ENCODE assay signal across 10 cellular contexts in the genomic region with DNA sequence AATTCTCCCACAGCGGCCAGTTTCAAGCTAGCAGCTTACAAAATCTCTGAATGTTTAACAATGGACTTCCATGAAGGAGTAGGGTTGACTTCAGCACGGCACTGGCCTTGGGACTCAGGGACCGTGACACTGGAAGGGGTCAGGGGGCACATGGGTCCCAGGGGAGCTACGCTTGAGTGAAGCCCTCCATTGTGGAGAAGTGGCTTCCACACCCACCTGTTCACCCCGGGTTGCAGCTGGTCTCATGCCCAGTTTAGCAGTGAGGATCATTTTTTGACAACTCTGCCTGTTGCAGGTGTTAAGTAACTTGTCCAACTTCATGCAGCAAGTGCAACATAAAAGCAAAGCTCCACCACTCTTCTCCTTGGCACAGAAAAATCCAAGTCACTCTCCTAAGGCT.
DNase-seq lines count a peak whose midpoint lies in the region; ATAC-seq, FAIRE-seq and TF ChIP-seq lines count a peak whose summit lies in the region.
"Had no signal": no experiment of that assay in that cellular context is flagged by ENCODE, and none has a peak within 500 bp of the region (broad histone marks: within the 10 kb centered on the region; RNA-seq: fewer than 3 reads in every experiment).

No MANE protein-coding gene starts in this region.

- H3K4me3 Mint-ChIP-seq in T-helper 2 cell treated with Interferon-gamma antibody and Interleukin-4, amounts not matched to agents 5 μg/mL and 100 μg/mL, for 36 hours: peak overlapping the region; percentile 63
- peak overlapping the region; percentile 81 for H3K4me3 Mint-ChIP-seq in T-helper 17 cell

- H3K27ac ChIP-seq in keratinocyte (ENCODE audit: control insufficient read depth, insufficient read depth, low read length) (no peak overlapping the region), stomach (peak overlapping the region in 1 of 5 donors; percentile 16)

- no peaks in the 10 kb centered on the region for H3K27me3 ChIP-seq in keratinocyte (ENCODE audit: control insufficient read depth, extremely low read depth, insufficient read depth, low read length)
- no peaks in the 10 kb centered on the region for H3K27me3 ChIP-seq in stomach

- no peak for TF ChIP-seq EP300 in stomach (IDR thresholded peaks at IDR 0.05)

- no peak overlapping the region for H3K9ac ChIP-seq in keratinocyte (ENCODE audit: control insufficient read depth, extremely low read depth, insufficient read depth, low read length)

- FAIRE-seq in keratinocyte (lab: Jason Lieb, UNC): no peak

- intact Hi-C loops in stomach (cut with DNase I; ENCODE audit: low total_unique reads): no loop called here

- DNase-seq in T-helper 2 cell treated with Interferon-gamma antibody and Interleukin-4, amounts not matched to agents 5 μg/mL and 100 μg/mL, for 36 hours (ENCODE audit: low spot score): no peak
- DNase-seq in T-helper 2 cell: no peak
- no peak for DNase-seq in T-helper 17 cell
- no peak for DNase-seq in keratinocyte (ENCODE audit: low read depth, low spot score)
- no peak for DNase-seq in stomach
- DNase-seq in NCI-H2029 treated with DMSO at 0.1 percent for 48 hours (lab: John Stamatoyannopoulos, UW): no peak
- no peak for DNase-seq in T-helper 1 cell
- DNase-seq: activated naive CD4-positive, alpha-beta T cell treated with Interleukin-2 at 50 U/mL for 16 hours; NCI-H187 had no signal

- peaks cover 6% of the 10 kb centered on the region for H3K4me1 Mint-ChIP-seq in T-helper 2 cell treated with Interferon-gamma antibody and Interleukin-4, amounts not matched to agents 5 μg/mL and 100 μg/mL, for 36 hours (ENCODE audit: low read depth)
- H3K4me1 Mint-ChIP-seq in T-helper 17 cell: peaks cover 14% of the 10 kb centered on the region

- no peaks in the 10 kb centered on the region for H3K36me3 Mint-ChIP-seq in T-helper 2 cell treated with Interferon-gamma antibody and Interleukin-4, amounts not matched to agents 5 μg/mL and 100 μg/mL, for 36 hours (ENCODE audit: low read depth)
- no peaks in the 10 kb centered on the region for H3K36me3 Mint-ChIP-seq in T-helper 17 cell (ENCODE audit: low read depth)

- H3K27me3 Mint-ChIP-seq in T-helper 2 cell treated with Interferon-gamma antibody and Interleukin-4, amounts not matched to agents 5 μg/mL and 100 μg/mL, for 36 hours (ENCODE audit: low read depth): peaks cover 2% of the 10 kb centered on the region
- peaks cover 8% of the 10 kb centered on the region for H3K27me3 Mint-ChIP-seq in T-helper 17 cell

- H3K79me2 ChIP-seq in keratinocyte (ENCODE audit: control insufficient read depth, insufficient read depth, low read length): no peaks in the 10 kb centered on the region

- peak overlapping the region; percentile 22 for H3K4me2 ChIP-seq in keratinocyte (ENCODE audit: control insufficient read depth, extremely low read depth, insufficient read depth, low read depth, low read length)

- H2AFZ ChIP-seq in keratinocyte (ENCODE audit: control insufficient read depth, low read length): no peak overlapping the region

- no peak overlapping the region for H3K27ac Mint-ChIP-seq in T-helper 2 cell treated with Interferon-gamma antibody and Interleukin-4, amounts not matched to agents 5 μg/mL and 100 μg/mL, for 36 hours
- H3K27ac Mint-ChIP-seq in T-helper 17 cell: peak overlapping the region; percentile 44

- dilution Hi-C loops in keratinocyte (cut with MboI; ENCODE audit: extremely low pct_ligation_motif_present, low sequenced_read_pairs): no loop called here

- H3K4me1 ChIP-seq in keratinocyte (ENCODE audit: control insufficient read depth, extremely low read depth, insufficient read depth, low read length): no peaks in the 10 kb centered on the region
- H3K4me1 ChIP-seq in stomach: peaks cover 0 to 13% (median 10%) of the 10 kb centered on the region in 4 donors

- peaks cover 3% of the 10 kb centered on the region for H3K9me3 Mint-ChIP-seq in T-helper 2 cell treated with Interferon-gamma antibody and Interleukin-4, amounts not matched to agents 5 μg/mL and 100 μg/mL, for 36 hours

- no peak for ATAC-seq in T-helper 17 cell
- ATAC-seq in HG03025 (IDR thresholded peaks at IDR 0.05; ENCODE audit: low FRiP score, unreplicated experiment): no peak

- no peaks in the 10 kb centered on the region for H3K9me1 ChIP-seq in keratinocyte (ENCODE audit: control insufficient read depth, extremely low read depth, insufficient read depth, low read length)

- no peak for TF ChIP-seq CTCF in keratinocyte (optimal IDR thresholded peaks at IDR 0.05 in 1 of 3, IDR thresholded peaks at IDR 0.05 in 1 of 3, conservative IDR thresholded peaks at IDR 0.05 in 1 of 3; ENCODE audit: extremely low read depth in 1 of 3, insufficient read depth in 2 of 3, low read length in 3 of 3)
- TF ChIP-seq CTCF in stomach (IDR thresholded peaks at IDR 0.05): no peak

- no peaks in the 10 kb centered on the region for H4K20me1 ChIP-seq in keratinocyte (ENCODE audit: control insufficient read depth, extremely low read depth, insufficient read depth, low read length)

- TF ChIP-seq POLR2A in stomach (IDR thresholded peaks at IDR 0.05): no peak

- WGBS in stomach, 5 donors: 66 to 73% (median 67%) methylated on average over 5 of the region's 5 CpGs

- H3K36me3 ChIP-seq in keratinocyte (ENCODE audit: control insufficient read depth in 2 of 2, extremely low read depth in 1 of 2, insufficient read depth in 2 of 2, low read length in 2 of 2) (peaks cover 2 to 3% of the 10 kb centered on the region in 2 experiments), stomach (no peaks in the 10 kb centered on the region)

- H3K4me3 ChIP-seq in keratinocyte (ENCODE audit: control insufficient read depth in 2 of 3, extremely low read depth in 1 of 3, insufficient read depth in 2 of 3, low read depth in 1 of 3, low read length in 3 of 3): no peak overlapping the region
- H3K4me3 ChIP-seq in stomach: peak overlapping the region; percentile 28 to 43 (median 37)

- no peaks in the 10 kb centered on the region for H3K9me3 ChIP-seq in T-helper 17 cell (ENCODE audit: control insufficient read depth, low read length, poor library complexity, severe bottlenecking)
- H3K9me3 ChIP-seq in keratinocyte (ENCODE audit: control insufficient read depth, low read depth, low read length): no peaks in the 10 kb centered on the region
- H3K9me3 ChIP-seq in stomach: no peaks in the 10 kb centered on the region

Comparison
In these comparisons a context has a peak if more than half of its experiments do, and no peak if none do; other contexts are left out.
1. H3K4me3 ChIP-seq: peak in stomach (4 of 4); none in keratinocyte (0 of 3).